In the genomic region with DNA sequence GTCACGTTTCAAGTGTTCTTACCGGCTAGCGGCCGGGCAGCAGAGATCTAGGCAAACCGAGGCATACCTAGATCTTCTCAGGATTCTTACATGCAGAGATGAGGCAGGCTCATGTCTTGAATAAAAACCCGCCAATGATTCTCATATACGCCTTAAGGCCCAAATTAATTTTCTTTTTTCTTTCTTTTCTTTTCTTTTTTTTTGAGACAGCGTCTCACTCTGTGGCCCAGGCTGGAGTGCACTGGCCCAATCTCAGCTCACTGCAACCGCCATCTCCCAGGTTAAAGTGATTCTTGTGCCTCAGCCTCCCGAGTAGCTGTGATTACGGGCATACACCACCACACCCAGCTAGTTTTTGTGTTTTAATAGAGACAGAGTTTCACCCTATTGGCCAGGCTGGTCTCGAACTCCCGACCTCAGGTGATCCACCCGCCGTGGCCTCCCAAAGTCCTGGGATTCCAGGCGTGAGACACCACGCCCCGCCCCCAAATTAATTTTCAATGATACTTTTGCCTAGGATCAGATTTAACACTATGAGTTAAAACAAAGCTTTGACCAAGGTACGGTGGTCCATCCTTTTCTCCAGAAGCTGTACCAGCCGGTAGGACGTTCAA, we compare ENCODE assay signal across 1 cellular context.
TF ChIP-seq lines count a peak whose summit lies in the region.

No MANE protein-coding gene starts in this region.

TF ChIP-seq in A549, 52 proteins besides CTCF, POLR2A, EP300 and RAD21 (continued from another document):
- TF ChIP-seq, protein P1, sequence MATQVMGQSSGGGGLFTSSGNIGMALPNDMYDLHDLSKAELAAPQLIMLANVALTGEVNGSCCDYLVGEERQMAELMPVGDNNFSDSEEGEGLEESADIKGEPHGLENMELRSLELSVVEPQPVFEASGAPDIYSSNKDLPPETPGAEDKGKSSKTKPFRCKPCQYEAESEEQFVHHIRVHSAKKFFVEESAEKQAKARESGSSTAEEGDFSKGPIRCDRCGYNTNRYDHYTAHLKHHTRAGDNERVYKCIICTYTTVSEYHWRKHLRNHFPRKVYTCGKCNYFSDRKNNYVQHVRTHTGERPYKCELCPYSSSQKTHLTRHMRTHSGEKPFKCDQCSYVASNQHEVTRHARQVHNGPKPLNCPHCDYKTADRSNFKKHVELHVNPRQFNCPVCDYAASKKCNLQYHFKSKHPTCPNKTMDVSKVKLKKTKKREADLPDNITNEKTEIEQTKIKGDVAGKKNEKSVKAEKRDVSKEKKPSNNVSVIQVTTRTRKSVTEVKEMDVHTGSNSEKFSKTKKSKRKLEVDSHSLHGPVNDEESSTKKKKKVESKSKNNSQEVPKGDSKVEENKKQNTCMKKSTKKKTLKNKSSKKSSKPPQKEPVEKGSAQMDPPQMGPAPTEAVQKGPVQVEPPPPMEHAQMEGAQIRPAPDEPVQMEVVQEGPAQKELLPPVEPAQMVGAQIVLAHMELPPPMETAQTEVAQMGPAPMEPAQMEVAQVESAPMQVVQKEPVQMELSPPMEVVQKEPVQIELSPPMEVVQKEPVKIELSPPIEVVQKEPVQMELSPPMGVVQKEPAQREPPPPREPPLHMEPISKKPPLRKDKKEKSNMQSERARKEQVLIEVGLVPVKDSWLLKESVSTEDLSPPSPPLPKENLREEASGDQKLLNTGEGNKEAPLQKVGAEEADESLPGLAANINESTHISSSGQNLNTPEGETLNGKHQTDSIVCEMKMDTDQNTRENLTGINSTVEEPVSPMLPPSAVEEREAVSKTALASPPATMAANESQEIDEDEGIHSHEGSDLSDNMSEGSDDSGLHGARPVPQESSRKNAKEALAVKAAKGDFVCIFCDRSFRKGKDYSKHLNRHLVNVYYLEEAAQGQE (IDR thresholded peaks at IDR 0.05), result no peak
- TF ChIP-seq ZC3H11A (IDR thresholded peaks at IDR 0.05), result no peak
- TF ChIP-seq CHD4 (IDR thresholded peaks at IDR 0.05; ENCODE audit: borderline replicate concordance), result peak; percentile 31; the same call in 1 of the 2 replicates
- no peak for TF ChIP-seq NPAS2 (CRISPR knock-in tag; IDR thresholded peaks at IDR 0.05; ENCODE audit: borderline replicate concordance)
- TF ChIP-seq RARB (CRISPR knock-in tag; IDR thresholded peaks at IDR 0.05), result no peak
- no peak for TF ChIP-seq HEYL (CRISPR knock-in tag; IDR thresholded peaks at IDR 0.05)
